Comparison of ENCODE assay signal across 20 cellular contexts in the genomic region with DNA sequence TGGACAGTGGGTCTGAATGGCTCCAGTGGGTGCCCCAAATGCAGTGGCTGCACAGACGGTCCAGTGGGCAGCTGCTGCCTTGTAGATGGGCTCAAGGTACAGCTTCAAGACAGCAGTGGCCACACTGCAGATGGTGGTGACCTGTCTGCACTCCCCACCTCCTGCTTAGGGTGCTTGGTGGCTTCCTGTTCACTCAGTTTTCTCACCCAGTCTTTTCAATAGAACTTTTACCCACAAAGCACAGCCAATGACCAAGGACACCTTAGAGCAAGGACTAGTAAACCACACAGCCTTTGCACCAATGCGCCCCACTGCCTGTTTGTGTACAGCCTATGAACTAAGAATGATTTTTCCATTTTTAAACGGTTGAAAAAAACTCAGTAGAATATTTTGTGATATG. TPM values are rescaled to one million over a fixed set of nuclear protein-coding genes. Genes with fewer than 3 reads are reported as not detected.
DNase-seq lines count a peak whose midpoint lies in the region; ATAC-seq and TF ChIP-seq lines count a peak whose summit lies in the region.
"Had no signal": no experiment of that assay in that cellular context is flagged by ENCODE, and none has a peak within 500 bp of the region (broad histone marks: within the 10 kb centered on the region; RNA-seq: fewer than 3 reads in every experiment).

No MANE protein-coding gene starts in this region.

- H3K4me3 Mint-ChIP-seq in activated CD8-positive, alpha-beta T cell treated with anti-CD3 and anti-CD28 coated beads, Interleukin-2, amount 10 ng/mL, durations not matched to agents 7 days and 5 days: no peak overlapping the region
- peak overlapping the region; percentile 76 for H3K4me3 Mint-ChIP-seq in natural killer cell
- H3K4me3 Mint-ChIP-seq: CD14-positive monocyte, IgD-negative memory B cell had no signal

- no peak overlapping the region for H4K91ac ChIP-seq in mesenchymal stem cell (ENCODE audit: low read length)

- peaks cover 76% of the 10 kb centered on the region for H3K4me1 ChIP-seq in KMS-11 (ENCODE audit: low read depth, poor library complexity, severe bottlenecking)
- peaks cover 2% of the 10 kb centered on the region for H3K4me1 ChIP-seq in mesenchymal stem cell (ENCODE audit: control insufficient read depth, insufficient read depth, low read depth, low read length)
- H3K4me1 ChIP-seq: Peyer's patch had no signal

- intact Hi-C loops in natural killer cell (cut with micrococcal nuclease): loop anchor here (1.0 kb wide), 1 partner anchor 10 kb away; no protein-coding TSS in a partner anchor

- peak overlapping the region; percentile 66 for H3K4me2 ChIP-seq in KMS-11
- no peak overlapping the region for H3K4me2 ChIP-seq in mesenchymal stem cell (ENCODE audit: low read length, poor library complexity, severe bottlenecking)

- ATAC-seq in activated CD8-positive, alpha-beta T cell treated with anti-CD3 and anti-CD28 coated beads, Interleukin-2, amount 10 ng/mL, durations not matched to agents 7 days and 5 days: peak; percentile 67
- peak; percentile 62 to 83 (median 75) for ATAC-seq in natural killer cell
- ATAC-seq in HG02623 (IDR thresholded peaks at IDR 0.05; ENCODE audit: unreplicated experiment): no peak
- ATAC-seq in GM21619 (IDR thresholded peaks at IDR 0.05; ENCODE audit: unreplicated experiment): no peak

- H2BK12ac ChIP-seq in mesenchymal stem cell (ENCODE audit: low read length in 2 of 2): no peak overlapping the region

- H3K9ac ChIP-seq in KMS-11 (no peak overlapping the region), mesenchymal stem cell (ENCODE audit: low read length) (no peak overlapping the region)

- H4K8ac ChIP-seq in mesenchymal stem cell (ENCODE audit: low read length): no peak overlapping the region

- H4K20me1 ChIP-seq in KMS-11 (ENCODE audit: insufficient read depth): no peaks in the 10 kb centered on the region

- H3K36me3 ChIP-seq in KMS-11 (ENCODE audit: insufficient read depth) (no peaks in the 10 kb centered on the region), mesenchymal stem cell (ENCODE audit: control insufficient read depth in 1 of 2, insufficient read depth in 2 of 2, low read depth in 1 of 2, low read length in 2 of 2) (no peaks in the 10 kb centered on the region)
- H3K36me3 ChIP-seq: Peyer's patch had no signal

- H3K18ac ChIP-seq in mesenchymal stem cell (ENCODE audit: low read depth in 1 of 2, low read length in 2 of 2): no peak overlapping the region

- H3K79me1 ChIP-seq in mesenchymal stem cell (replicated peaks; ENCODE audit: low read length, poor library complexity, severe bottlenecking): peaks cover 11% of the 10 kb centered on the region

- no peak overlapping the region for H3K23ac ChIP-seq in mesenchymal stem cell (ENCODE audit: low read length in 2 of 2)

- H3K27me3 ChIP-seq in KMS-11 (ENCODE audit: insufficient read depth, low read depth): no peaks in the 10 kb centered on the region
- no peaks in the 10 kb centered on the region for H3K27me3 ChIP-seq in mesenchymal stem cell (ENCODE audit: control insufficient read depth in 1 of 2, insufficient read depth in 1 of 2, low read length in 2 of 2)
- H3K27me3 ChIP-seq: Peyer's patch had no signal

- TF ChIP-seq CTCF in KMS-11 (conservative IDR thresholded peaks at IDR 0.05; ENCODE audit: low read depth, low read length): no peak
- no peak for TF ChIP-seq CTCF in natural killer cell (IDR thresholded peaks at IDR 0.05)

- H3K4me1 Mint-ChIP-seq in activated CD8-positive, alpha-beta T cell treated with anti-CD3 and anti-CD28 coated beads, Interleukin-2, amount 10 ng/mL, durations not matched to agents 7 days and 5 days (ENCODE audit: low read depth): peaks cover 46% of the 10 kb centered on the region
- H3K4me1 Mint-ChIP-seq in natural killer cell: peaks cover 67 to 69% of the 10 kb centered on the region in 2 donors

- H2AFZ ChIP-seq in KMS-11 (ENCODE audit: low read depth) (no peak overlapping the region), mesenchymal stem cell (ENCODE audit: low read depth, low read length) (no peak overlapping the region)

- no peak overlapping the region for H3K4ac ChIP-seq in mesenchymal stem cell (ENCODE audit: low read depth in 1 of 2, low read length in 2 of 2)

- H2BK5ac ChIP-seq in mesenchymal stem cell (ENCODE audit: low read depth, low read length, poor library complexity, severe bottlenecking): no peak overlapping the region

- CTCF ChIA-PET in activated CD8-positive, alpha-beta T cell treated with anti-CD3 and anti-CD28 coated beads, Interleukin-2, amount 10 ng/mL, durations not matched to agents 7 days and 5 days (lab: Charles Lee): interaction anchor here (0.8 to 1.2 kb wide), 3 partner anchors 26 to 33 kb away, joined by 3 read pairs; no protein-coding TSS in a partner anchor

- peak; percentile 29 for DNase-seq in NK-92 treated with Interleukin-12 subunit alpha and Interleukin-12 subunit beta, amount 100 ng/mL, for 24 hours (lab: John Stamatoyannopoulos, UW)
- no peak for DNase-seq in NK-92 (lab: John Stamatoyannopoulos, UW; ENCODE audit: unreplicated experiment)
- DNase-seq in activated CD8-positive, alpha-beta T cell treated with anti-CD3 and anti-CD28 coated beads, Interleukin-2, amount 10 ng/mL, durations not matched to agents 7 days and 5 days: peak; percentile 35
- peak; percentile 32 for DNase-seq in natural killer cell
- DNase-seq in mesenchymal stem cell: no peak
- DNase-seq: AML-193, COR-L47, DMS 273 treated with DMSO at 0.1 percent for 48 hours, HCEC 1CT, Kasumi-1, NCI-H1105, NCI-H2081 treated with DMSO at 0.1 percent for 48 hours, NCI-H510A, Peyer's patch had no signal

- H3K14ac ChIP-seq in mesenchymal stem cell (ENCODE audit: low read length in 2 of 2): no peak overlapping the region

- POLR2A ChIA-PET in activated CD8-positive, alpha-beta T cell treated with anti-CD3 and anti-CD28 coated beads, Interleukin-2, amount 10 ng/mL, durations not matched to agents 7 days and 5 days (lab: Charles Lee): interaction anchor here (1.2 to 3.1 kb wide), 4 partner anchors 9 to 284 kb away, joined by 3 to 8 read pairs (median 6); partner anchors contain the start of genes ME2 and MEX3C

- no peak overlapping the region for H3K4me3 ChIP-seq in KMS-11 (IDR thresholded peaks at IDR 0.05; ENCODE audit: insufficient read depth, low read depth, low read length)
- H3K4me3 ChIP-seq in mesenchymal stem cell (ENCODE audit: insufficient read depth in 1 of 2, low read depth in 1 of 2, low read length in 2 of 2): no peak overlapping the region
- H3K4me3 ChIP-seq: Peyer's patch had no signal

- WGBS in mesenchymal stem cell: 86% methylated on average over 3 of the region's 3 CpGs

- H2BK120ac ChIP-seq in mesenchymal stem cell (ENCODE audit: low read depth, low read length): no peak overlapping the region

- H2AK5ac ChIP-seq in mesenchymal stem cell (ENCODE audit: low read length, severe bottlenecking): no peak overlapping the region

- H3K27ac Mint-ChIP-seq in activated CD8-positive, alpha-beta T cell treated with anti-CD3 and anti-CD28 coated beads, Interleukin-2, amount 10 ng/mL, durations not matched to agents 7 days and 5 days: no peak overlapping the region
- H3K27ac Mint-ChIP-seq in natural killer cell: peak overlapping the region; percentile 77 to 91
- H3K27ac Mint-ChIP-seq: CD14-positive monocyte had no signal

- no peaks in the 10 kb centered on the region for H3K79me2 ChIP-seq in KMS-11 (ENCODE audit: insufficient read depth, low read depth)

- no peaks in the 10 kb centered on the region for H3K9me3 Mint-ChIP-seq in activated CD8-positive, alpha-beta T cell treated with anti-CD3 and anti-CD28 coated beads, Interleukin-2, amount 10 ng/mL, durations not matched to agents 7 days and 5 days (ENCODE audit: insufficient read depth)
- H3K9me3 Mint-ChIP-seq in natural killer cell: no peaks in the 10 kb centered on the region
- H3K9me3 Mint-ChIP-seq: IgD-negative memory B cell had no signal

- H3K27me3 Mint-ChIP-seq in activated CD8-positive, alpha-beta T cell treated with anti-CD3 and anti-CD28 coated beads, Interleukin-2, amount 10 ng/mL, durations not matched to agents 7 days and 5 days (ENCODE audit: low read depth): no peaks in the 10 kb centered on the region
- no peaks in the 10 kb centered on the region for H3K27me3 Mint-ChIP-seq in natural killer cell (ENCODE audit: low read depth in 2 of 2)
- H3K27me3 Mint-ChIP-seq: IgD-negative memory B cell had no signal

- peak overlapping the region; percentile 78; the same call in 1 of the 2 replicates for H3K27ac ChIP-seq in KMS-11
- no peak overlapping the region for H3K27ac ChIP-seq in mesenchymal stem cell (ENCODE audit: low read length, poor library complexity, severe bottlenecking)
- H3K27ac ChIP-seq: 22Rv1, Peyer's patch had no signal

- H3K36me3 Mint-ChIP-seq in activated CD8-positive, alpha-beta T cell treated with anti-CD3 and anti-CD28 coated beads, Interleukin-2, amount 10 ng/mL, durations not matched to agents 7 days and 5 days (ENCODE audit: low read depth): no peaks in the 10 kb centered on the region
- no peaks in the 10 kb centered on the region for H3K36me3 Mint-ChIP-seq in natural killer cell
- H3K36me3 Mint-ChIP-seq: CD14-positive monocyte, IgD-negative memory B cell had no signal

- no peak overlapping the region for H2BK15ac ChIP-seq in mesenchymal stem cell (ENCODE audit: low read depth, poor library complexity, severe bottlenecking)

- no peaks in the 10 kb centered on the region for H3K9me3 ChIP-seq in mesenchymal stem cell (ENCODE audit: control insufficient read depth, low read length)
- H3K9me3 ChIP-seq: Peyer's patch had no signal

RNA-seq across cellular contexts. Expression of gene MEX3C, which starts 34.9 kb away (rescaled TPM):
- 10 to 100 TPM; 40.4 to 45.8 TPM for total RNA-seq in activated CD8-positive, alpha-beta T cell treated with anti-CD3 and anti-CD28 coated beads, Interleukin-2, amount 10 ng/mL, durations not matched to agents 7 days and 5 days
- total RNA-seq in natural killer cell: 100 to 1,000 TPM; 189 to 205 (median 202) TPM
- 55.3 TPM for polyA plus RNA-seq in mesenchymal stem cell (2013, experiment 1 of 2)
- polyA plus RNA-seq in mesenchymal stem cell (2013, experiment 2 of 2): 57.2 TPM

Comparison
In these comparisons a context has a peak if more than half of its experiments do, and no peak if none do; other contexts are left out.
1. DNase-seq: peak in NK-92 treated with Interleukin-12 subunit alpha and Interleukin-12 subunit beta, amount 100 ng/mL, for 24 hours (single experiment), activated CD8-positive, alpha-beta T cell treated with anti-CD3 and anti-CD28 coated beads, Interleukin-2, amount 10 ng/mL, durations not matched to agents 7 days and 5 days (single experiment) and natural killer cell (single experiment); none in NK-92 (single experiment) and mesenchymal stem cell (single experiment).
2. ATAC-seq: peak in activated CD8-positive, alpha-beta T cell treated with anti-CD3 and anti-CD28 coated beads, Interleukin-2, amount 10 ng/mL, durations not matched to agents 7 days and 5 days (single experiment) and natural killer cell (3 of 3); none in HG02623 (single experiment) and GM21619 (single experiment).
3. RNA of gene MEX3C, which starts 34.9 kb away (total RNA-seq): 189 to 205 TPM in natural killer cell; 40.4 to 45.8 TPM in activated CD8-positive, alpha-beta T cell treated with anti-CD3 and anti-CD28 coated beads, Interleukin-2, amount 10 ng/mL, durations not matched to agents 7 days and 5 days; every median in the first group is over 4 times any median in the second.